2 cellular contexts compared by ENCODE assay signal in genomic region chr7:5780801-5781496, GRCh38.
TF ChIP-seq lines count a peak whose summit lies in the region.

No MANE protein-coding gene starts in this region.

TF ChIP-seq in A549, 52 proteins besides CTCF, POLR2A, EP300 and RAD21 (continued from another document):
- no peak for TF ChIP-seq REST (IDR thresholded peaks at IDR 0.05)

TF ChIP-seq in GM12878, 131 proteins besides CTCF, POLR2A, EP300 and RAD21 (continued from another document):
- TF ChIP-seq SKIL (IDR thresholded peaks at IDR 0.05; ENCODE audit: low read depth, poor library complexity, severe bottlenecking) (no peak), SMAD1 (IDR thresholded peaks at IDR 0.05; ENCODE audit: low read depth, partially characterized antibody) (no peak), BCLAF1 (IDR thresholded peaks at IDR 0.05) (no peak), NFYA (IDR thresholded peaks at IDR 0.05; ENCODE audit: borderline replicate concordance, low read depth, low read length) (no peak), IKZF2 (IDR thresholded peaks at IDR 0.05) (no peak), NR2F1 (conservative IDR thresholded peaks at IDR 0.05) (0 out of 2 replicates have a peak, but pooled peaks have one; percentile 25), TCF3 (IDR thresholded peaks at IDR 0.05; ENCODE audit: borderline replicate concordance, insufficient read depth, low read depth, low read length) (0 out of 2 replicates have a peak, but pooled peaks have one; percentile 2), ZNF592 (IDR thresholded peaks at IDR 0.05) (no peak), FOXM1 (IDR thresholded peaks at IDR 0.05; ENCODE audit: low read depth, low read length) (no peak), MXI1 (IDR thresholded peaks at IDR 0.05; ENCODE audit: low read depth, low read length) (no peak), SPI1 (IDR thresholded peaks at IDR 0.05; ENCODE audit: borderline replicate concordance, insufficient read depth, low read depth, low read length) (no peak), SMAD5 (IDR thresholded peaks at IDR 0.05; ENCODE audit: low read depth) (no peak), HDAC6 (IDR thresholded peaks at IDR 0.05; ENCODE audit: unreplicated experiment) (no peak), RB1 (IDR thresholded peaks at IDR 0.05; ENCODE audit: borderline replicate concordance) (no peak), IKZF1 (conservative IDR thresholded peaks at IDR 0.05) (0 out of 2 replicates have a peak, but pooled peaks have one; percentile 30), MYC (IDR thresholded peaks at IDR 0.05; ENCODE audit: insufficient read depth, insufficient read length, insufficient replicate concordance, low read length, severe bottlenecking) (no peak), POLR2AphosphoS2 (IDR thresholded peaks at IDR 0.05; ENCODE audit: low read depth, low read length) (peak; percentile 15; the same call in 1 of the 2 replicates), NKRF (conservative IDR thresholded peaks at IDR 0.05) (peak; percentile 77; the same call in 1 of the 2 replicates), LARP7 (IDR thresholded peaks at IDR 0.05) (peak; percentile 87), CBX5 (IDR thresholded peaks at IDR 0.05; ENCODE audit: low read depth) (0 out of 2 replicates have a peak, but pooled peaks have one; percentile 2)
